In the genomic region with DNA sequence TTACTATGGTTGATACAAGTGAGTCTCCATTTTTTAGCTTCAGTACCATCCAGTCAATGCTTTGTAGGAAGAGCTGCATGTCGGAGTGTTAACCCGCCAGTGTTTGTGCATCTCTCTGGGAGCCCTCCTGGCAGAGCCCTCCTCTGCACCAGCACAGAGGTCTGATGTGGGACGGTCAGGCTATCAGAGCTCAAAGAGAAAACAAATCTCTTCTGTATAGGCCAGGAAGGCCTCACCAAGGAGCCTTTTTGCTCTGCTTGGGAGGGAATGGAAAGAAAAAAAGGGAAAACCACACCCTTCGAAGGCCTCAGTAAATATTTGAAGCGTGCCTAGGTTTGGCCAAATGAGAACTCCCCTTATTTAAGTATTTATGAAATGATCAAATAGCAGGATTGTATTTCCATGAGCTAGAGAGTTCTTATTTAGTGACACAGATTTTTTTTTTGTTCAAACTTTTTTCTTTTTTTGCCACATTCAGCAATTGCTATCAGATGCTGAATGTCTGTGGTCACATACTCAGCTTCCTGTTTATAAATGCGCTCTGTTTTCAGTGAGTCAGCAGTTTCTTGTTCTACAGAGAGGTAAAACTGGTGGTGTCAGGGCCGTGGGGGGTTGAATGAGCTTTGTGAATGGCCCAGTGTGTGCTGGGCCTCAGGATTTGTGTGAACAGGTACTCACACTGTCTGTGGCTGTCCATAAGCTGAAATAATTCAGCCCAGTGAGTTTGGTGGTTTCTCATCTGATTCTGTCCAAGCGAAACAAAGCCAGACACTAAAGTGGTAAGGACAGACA, we compare ENCODE assay signal across 9 cellular contexts.
DNase-seq lines count a peak whose midpoint lies in the region; ATAC-seq, FAIRE-seq and TF ChIP-seq lines count a peak whose summit lies in the region.
"Had no signal": no experiment of that assay in that cellular context is flagged by ENCODE, and none has a peak within 500 bp of the region (broad histone marks: within the 10 kb centered on the region; RNA-seq: fewer than 3 reads in every experiment).

No MANE protein-coding gene starts in this region.

- TF ChIP-seq EP300 in K562 (IDR thresholded peaks at IDR 0.05; ENCODE audit: low read length): peak; percentile 93

- H2AFZ ChIP-seq in K562 (ENCODE audit: low read depth, low read length) (peak overlapping the region; percentile 97), keratinocyte (ENCODE audit: control insufficient read depth, low read length) (peak overlapping the region; percentile 29)

- H4K20me1 ChIP-seq in K562 (replicated peaks; ENCODE audit: control insufficient read depth, insufficient read depth, low read length) (no peaks in the 10 kb centered on the region), keratinocyte (ENCODE audit: control insufficient read depth, extremely low read depth, insufficient read depth, low read length) (no peaks in the 10 kb centered on the region)

- intact Hi-C loops in K562 (cut with micrococcal nuclease) (loop anchor here (5.0 kb wide), 1 partner anchor 43 kb away; no protein-coding TSS in a partner anchor), testis (cut with DNase I; ENCODE audit: low total_unique reads) (no loop called here)

- in situ Hi-C loops in K562 (cut with MboI): no loop called here

- H3K4me3 ChIP-seq in K562 (no peak overlapping the region), keratinocyte (ENCODE audit: control insufficient read depth in 2 of 3, extremely low read depth in 1 of 3, insufficient read depth in 2 of 3, low read depth in 1 of 3, low read length in 3 of 3) (no peak overlapping the region), testis (no peak overlapping the region)

- H3K9me3 ChIP-seq in K562 (replicated peaks; ENCODE audit: control insufficient read depth, insufficient read depth, low read depth, low read length) (no peaks in the 10 kb centered on the region; the same call in 1 of the 2 replicates), keratinocyte (ENCODE audit: control insufficient read depth, low read depth, low read length) (no peaks in the 10 kb centered on the region), testis (no peaks in the 10 kb centered on the region)

- 26% methylated on average over 8 of the region's 8 CpGs for whole genome bisulfite sequencing in K562 (ENCODE audit: insufficient coverage, low coverage, missing lambda C conversion rate)
- WGBS in testis, 2 donors: 71 to 75% methylated on average over 8 of the region's 8 CpGs

- H3K36me3 ChIP-seq in K562 (ENCODE audit: control insufficient read depth, insufficient read depth, low read length) (no peaks in the 10 kb centered on the region), keratinocyte (ENCODE audit: control insufficient read depth in 2 of 2, extremely low read depth in 1 of 2, insufficient read depth in 2 of 2, low read length in 2 of 2) (no peaks in the 10 kb centered on the region), testis (ENCODE audit: low read depth, missing control alignments) (no peaks in the 10 kb centered on the region)

- peak; percentile 64 for ATAC-seq in HG03159 (IDR thresholded peaks at IDR 0.05; ENCODE audit: unreplicated experiment)
- peak; percentile 88 for ATAC-seq in K562

- peak; percentile 29 for DNase-seq in DMS153 (lab: John Stamatoyannopoulos, UW)
- no peak for DNase-seq in DMS153 treated with DMSO at 0.1 percent for 48 hours (lab: John Stamatoyannopoulos, UW; ENCODE audit: unreplicated experiment)
- DNase-seq in T follicular helper cell (ENCODE audit: low read depth): peak; percentile 19
- DNase-seq in K562 (ENCODE audit: extremely low read depth in 1 of 4, low spot score in 3 of 4): peak; percentile 66 to 92 (median 72)
- peak; percentile 48 for DNase-seq in keratinocyte (ENCODE audit: low read depth, low spot score)
- DNase-seq in stimulated activated CD4-positive, alpha-beta T cell treated with anti-CD3 and anti-CD28 coated beads, Interleukin-4, amount 100 ng/mL, for 1 hour: peak; percentile 23
- DNase-seq in testis: no peak

- H3K27me3 ChIP-seq in K562 (ENCODE audit: control insufficient read depth in 2 of 2, insufficient read depth in 2 of 2, low read length in 2 of 2) (no peaks in the 10 kb centered on the region), keratinocyte (ENCODE audit: control insufficient read depth, extremely low read depth, insufficient read depth, low read length) (no peaks in the 10 kb centered on the region), testis (no peaks in the 10 kb centered on the region)

- BruUV-seq in K562 (replicated peaks; lab: Mats Ljungman, UMichigan): no TSS peak

- TF ChIP-seq RAD21 in K562 (CRISPR knock-in tag; conservative IDR thresholded peaks at IDR 0.05 in 1 of 2, IDR thresholded peaks at IDR 0.05 in 1 of 2): no peak

- H3K9ac ChIP-seq in K562 (ENCODE audit: insufficient read depth in 1 of 2, low read depth in 2 of 2, low read length in 2 of 2): peak overlapping the region in 1 of 2 experiments; percentile 76; a peak in 2 of 4 replicates
- H3K9ac ChIP-seq in keratinocyte (ENCODE audit: control insufficient read depth, extremely low read depth, insufficient read depth, low read length): peak overlapping the region; percentile 33

- H3K27ac ChIP-seq in K562 (ENCODE audit: extremely low read depth, low read depth, low read length) (peak overlapping the region; percentile 99), keratinocyte (ENCODE audit: control insufficient read depth, insufficient read depth, low read length) (peak overlapping the region; percentile 59), testis (peak overlapping the region in 1 of 2 donors; percentile 53)

- CTCF ChIA-PET in K562 (lab: Yijun Ruan, JAX; ENCODE audit: low intra/inter-chr PET ratio): no interaction called here

- no peaks in the 10 kb centered on the region for H3K9me1 ChIP-seq in K562 (ENCODE audit: control insufficient read depth, insufficient read depth, low read length)
- no peaks in the 10 kb centered on the region for H3K9me1 ChIP-seq in keratinocyte (ENCODE audit: control insufficient read depth, extremely low read depth, insufficient read depth, low read length)

- dilution Hi-C loops in keratinocyte (cut with MboI; ENCODE audit: extremely low pct_ligation_motif_present, low sequenced_read_pairs): no loop called here

- H3K4me2 ChIP-seq in K562 (ENCODE audit: insufficient read depth, low read length) (peak overlapping the region; percentile 72), keratinocyte (ENCODE audit: control insufficient read depth, extremely low read depth, insufficient read depth, low read depth, low read length) (peak overlapping the region; percentile 74)

- H3K4me1 ChIP-seq in K562 (replicated peaks in 1 of 2; ENCODE audit: control insufficient read depth in 2 of 2, insufficient read depth in 2 of 2, low read length in 2 of 2): peaks cover 16 to 65% of the 10 kb centered on the region in 2 experiments
- H3K4me1 ChIP-seq in keratinocyte (ENCODE audit: control insufficient read depth, extremely low read depth, insufficient read depth, low read length): peaks cover 33% of the 10 kb centered on the region
- peaks cover 26% of the 10 kb centered on the region for H3K4me1 ChIP-seq in testis

- H3K79me2 ChIP-seq in K562 (ENCODE audit: control insufficient read depth, insufficient read depth, low read length) (no peaks in the 10 kb centered on the region), keratinocyte (ENCODE audit: control insufficient read depth, insufficient read depth, low read length) (no peaks in the 10 kb centered on the region)

- TF ChIP-seq POLR2A in K562 (conservative IDR thresholded peaks at IDR 0.05): no peak; the same call in 1 of the 2 replicates
- no peak for TF ChIP-seq POLR2A in testis (IDR thresholded peaks at IDR 0.05)

- POLR2A ChIA-PET in K562 (lab: Yijun Ruan, JAX): interaction anchor here (0.5 to 1.6 kb wide), 4 partner anchors 12 to 95 kb away, joined by 3 to 6 read pairs (median 4); no protein-coding TSS in a partner anchor

- FAIRE-seq in K562 (lab: Jason Lieb, UNC) (peak; percentile 94), keratinocyte (lab: Jason Lieb, UNC) (peak; percentile 60)
- FAIRE-seq: A204.1 had no signal

- TF ChIP-seq CTCF in K562 (IDR thresholded peaks at IDR 0.05 in 2 of 3, conservative IDR thresholded peaks at IDR 0.05 in 1 of 3; ENCODE audit: insufficient read depth in 2 of 3, low read depth in 1 of 3, low read length in 3 of 3) (no peak), keratinocyte (optimal IDR thresholded peaks at IDR 0.05 in 1 of 3, IDR thresholded peaks at IDR 0.05 in 1 of 3, conservative IDR thresholded peaks at IDR 0.05 in 1 of 3; ENCODE audit: extremely low read depth in 1 of 3, insufficient read depth in 2 of 3, low read length in 3 of 3) (no peak), testis (IDR thresholded peaks at IDR 0.05) (no peak)

TF ChIP-seq in K562, 482 proteins besides CTCF, POLR2A, EP300 and RAD21 (continues in another document):
- TF ChIP-seq ZNF282 (CRISPR knock-in tag; IDR thresholded peaks at IDR 0.05) (no peak), BRD9 (IDR thresholded peaks at IDR 0.05; ENCODE audit: low read depth, partially characterized antibody) (peak; percentile 93), ZBED1 (IDR thresholded peaks at IDR 0.05) (no peak)

Comparison
In these comparisons a context has a peak if more than half of its experiments do, and no peak if none do; other contexts are left out.
1. DNase-seq: peak in DMS153 (single experiment), T follicular helper cell (single experiment), K562 (4 of 4), keratinocyte (single experiment) and stimulated activated CD4-positive, alpha-beta T cell treated with anti-CD3 and anti-CD28 coated beads, Interleukin-4, amount 100 ng/mL, for 1 hour (single experiment); none in DMS153 treated with DMSO at 0.1 percent for 48 hours (single experiment) and testis (single experiment).